8 cellular contexts compared by ENCODE assay signal in genomic region chr9:19048966-19049871, GRCh38. TPM values are rescaled to one million over a fixed set of nuclear protein-coding genes. Genes with fewer than 3 reads are reported as not detected.
DNase-seq lines count a peak whose midpoint lies in the region; ATAC-seq and TF ChIP-seq lines count a peak whose summit lies in the region.

RRAGA (plus strand) TSS chr9:19049427; CDS start chr9:19049660, 233 bp downstream.

- peak; percentile 96 for DNase-seq in AG10803 (ENCODE audit: low read depth)
- peak; percentile 98 for DNase-seq in NCI-H345 (lab: John Stamatoyannopoulos, UW)
- DNase-seq in activated B cell treated with CpG ODN at 0.5 μM for 24 hours: peak; percentile 98
- peak; percentile 39 to 99 (median 89) for DNase-seq in caudate nucleus (lab: John Stamatoyannopoulos, UW)
- peak; percentile 96 for DNase-seq in iris pigment epithelial cell (ENCODE audit: low read depth)
- peak; percentile 90 for DNase-seq in stimulated activated CD4-positive, alpha-beta T cell treated with anti-CD3 and anti-CD28 coated beads, Interleukin-12 subunit alpha, Interleukin-12 subunit beta, amount 100 ng/mL, for 4 hours

- H3K27ac ChIP-seq in caudate nucleus (ENCODE audit: low read depth, low read length): peak within 1 kb of the TSS; percentile 98

- CTCF ChIA-PET in activated B cell treated with CpG ODN at 0.5 μM for 24 hours (lab: Charles Lee): interaction anchor here (0.6 to 2.9 kb wide), 13 partner anchors 20 to 415 kb away, joined by 3 to 26 read pairs (median 4); partner anchors contain the start of gene DENND4C

- H3K36me3 Mint-ChIP-seq in activated B cell treated with CpG ODN at 0.5 μM for 24 hours (ENCODE audit: low read depth): peaks cover 13% of the 10 kb centered on the region

- H3K4me3 ChIP-seq in AG10803 (ENCODE audit: low read length): peak within 1 kb of the TSS; percentile 75

- POLR2A ChIA-PET in activated B cell treated with CpG ODN at 0.5 μM for 24 hours (lab: Charles Lee): interaction anchor here (0.6 to 2.3 kb wide), 19 partner anchors 13 to 1635 kb away, joined by 3 to 19 read pairs (median 5); partner anchors contain the start of genes DENND4C, FOCAD and RPS6

- ATAC-seq in GM19023 (IDR thresholded peaks at IDR 0.05; ENCODE audit: unreplicated experiment) (peak; percentile 90), HG03280 (IDR thresholded peaks at IDR 0.05; ENCODE audit: unreplicated experiment) (peak; percentile 92), activated B cell treated with CpG ODN at 0.5 μM for 24 hours (ENCODE audit: low read depth) (peak; percentile 90)

- intact Hi-C loops in activated B cell treated with CpG ODN at 0.5 μM for 24 hours (cut with micrococcal nuclease): loop anchor here (1.0 to 2.0 kb wide), 9 partner anchors 53 to 1636 kb away; partner anchors contain the start of genes DENND4C, FOCAD, HAUS6 and MLLT3

- TF ChIP-seq CTCF in AG10803 (conservative IDR thresholded peaks at IDR 0.05; ENCODE audit: low read length) (peak; percentile 72), activated B cell treated with CpG ODN at 0.5 μM for 24 hours (IDR thresholded peaks at IDR 0.05) (no peak)

- H3K27me3 Mint-ChIP-seq in activated B cell treated with CpG ODN at 0.5 μM for 24 hours: no peaks in the 10 kb centered on the region

- H3K4me3 Mint-ChIP-seq in activated B cell treated with CpG ODN at 0.5 μM for 24 hours: peak within 1 kb of the TSS; percentile 91

- no peaks in the 10 kb centered on the region for H3K9me3 Mint-ChIP-seq in activated B cell treated with CpG ODN at 0.5 μM for 24 hours

- peaks cover 46% of the 10 kb centered on the region for H3K4me1 Mint-ChIP-seq in activated B cell treated with CpG ODN at 0.5 μM for 24 hours

- peak within 1 kb of the TSS; percentile 97 for H3K27ac Mint-ChIP-seq in activated B cell treated with CpG ODN at 0.5 μM for 24 hours

RNA-seq across cellular contexts. Expression of gene RRAGA, which starts in this region (rescaled TPM):
- 44.6 and 45.0 TPM in 2 replicates for total RNA-seq in activated B cell treated with CpG ODN at 0.5 μM for 24 hours

Comparison
In these comparisons a context has a peak if more than half of its experiments do, and no peak if none do; other contexts are left out.
1. Peak in every context shown above with its lines: DNase-seq, ATAC-seq, H3K4me3 ChIP-seq and H3K27ac ChIP-seq.